29 cellular contexts compared by ENCODE assay signal in genomic region chr10:4434105-4434504, GRCh38.
"Had no signal": no experiment of that assay in that cellular context is flagged by ENCODE, and none has a peak within 500 bp of the region (broad histone marks: within the 10 kb centered on the region; RNA-seq: fewer than 3 reads in every experiment).

No MANE protein-coding gene starts in this region.

- H3K27ac Mint-ChIP-seq: naive thymus-derived CD4-positive, alpha-beta T cell; natural killer cell; nephron progenitor cell; neural progenitor cell; progenitor cell of endocrine pancreas; stimulated activated effector memory CD8-positive, alpha-beta T cell treated with anti-CD3 and anti-CD28 coated beads, Interleukin-12 subunit alpha, Interleukin-12 subunit beta, amount 100 ng/mL, for 72 hours; stimulated activated naive B cell treated with anti-CD40 and anti-IgM and Interleukin-4, amounts not matched to agents 10 μg/mL and 1 μg/mL and 100 μg/mL, for 72 hours; stimulated activated naive CD8-positive, alpha-beta T cell treated with anti-CD3 and anti-CD28 coated beads, Interleukin-15, Interleukin-2, amounts not matched to agents 100 ng/mL and 50 ng/mL, for 24 hours had no signal

- H3K27ac ChIP-seq: neural progenitor cell, neutrophil, ovary, parathyroid adenoma, psoas muscle, skin epidermis, stomach, thoracic aorta, thyroid gland, tibial nerve, upper lobe of left lung, vagina had no signal

- H3K4me1 Mint-ChIP-seq: natural killer cell; stimulated activated effector memory CD8-positive, alpha-beta T cell treated with anti-CD3 and anti-CD28 coated beads, Interleukin-12 subunit alpha, Interleukin-12 subunit beta, amount 100 ng/mL, for 72 hours; stimulated activated naive B cell treated with anti-CD40 and anti-IgM and Interleukin-4, amounts not matched to agents 10 μg/mL and 1 μg/mL and 100 μg/mL, for 72 hours had no signal

- H3K4me3 Mint-ChIP-seq: naive thymus-derived CD4-positive, alpha-beta T cell; natural killer cell; nephron progenitor cell; neural progenitor cell; stimulated activated effector memory CD8-positive, alpha-beta T cell treated with anti-CD3 and anti-CD28 coated beads, Interleukin-12 subunit alpha, Interleukin-12 subunit beta, amount 100 ng/mL, for 72 hours; stimulated activated naive B cell treated with anti-CD40 and anti-IgM and Interleukin-4, amounts not matched to agents 10 μg/mL and 1 μg/mL and 100 μg/mL, for 72 hours; stimulated activated naive CD8-positive, alpha-beta T cell treated with anti-CD3 and anti-CD28 coated beads, Interleukin-15, Interleukin-2, amounts not matched to agents 100 ng/mL and 50 ng/mL, for 24 hours had no signal

- H2AFZ ChIP-seq: neural progenitor cell, parathyroid adenoma had no signal

- H3K9me3 ChIP-seq: neutrophil, ovary, psoas muscle, stomach, thoracic aorta, thyroid gland, tibial nerve, upper lobe of left lung, vagina had no signal

- DNase-seq: naive thymus-derived CD4-positive, alpha-beta T cell; natural killer cell; nephron progenitor cell; nucleus accumbens; ovary; psoas muscle; stimulated activated CD4-positive, alpha-beta T cell treated with anti-CD3 and anti-CD28 coated beads, Interleukin-15, amount 100 ng/mL, for 24 hours; stimulated activated CD4-positive, alpha-beta T cell treated with anti-CD3 and anti-CD28 coated beads, Interleukin-2, amount 100 ng/mL, for 24 hours; stimulated activated CD4-positive, alpha-beta T cell treated with anti-CD3 and anti-CD28 coated beads, Interleukin-2, amount 100 ng/mL, for 48 hours; stimulated activated CD4-positive, alpha-beta T cell treated with anti-CD3 and anti-CD28 coated beads, Interleukin-4, amount 100 ng/mL, for 24 hours; stimulated activated naive B cell treated with anti-CD40 and anti-IgM and Interleukin-4, amounts not matched to agents 10 μg/mL and 1 μg/mL and 100 μg/mL, for 72 hours; stimulated activated naive CD4-positive, alpha-beta T cell treated with Interleukin-2 at 50 U/mL for 16 hours; stomach; thyroid gland; trophoblast cell; upper lobe of left lung had no signal

- ATAC-seq: naive thymus-derived CD4-positive, alpha-beta T cell; natural killer cell; psoas muscle; right cardiac atrium; sciatic nerve; stimulated activated effector memory CD8-positive, alpha-beta T cell treated with anti-CD3 and anti-CD28 coated beads, Interleukin-12 subunit alpha, Interleukin-12 subunit beta, amount 100 ng/mL, for 72 hours; stimulated activated naive B cell treated with anti-CD40 and anti-IgM and Interleukin-4, amounts not matched to agents 10 μg/mL and 1 μg/mL and 100 μg/mL, for 72 hours had no signal

- H3K27me3 Mint-ChIP-seq: stimulated activated naive B cell treated with anti-CD40 and anti-IgM and Interleukin-4, amounts not matched to agents 10 μg/mL and 1 μg/mL and 100 μg/mL, for 72 hours had no signal

- H3K36me3 ChIP-seq: neural progenitor cell, neutrophil, ovary, stomach, thoracic aorta, thyroid gland, tibial nerve, upper lobe of left lung, vagina had no signal

- H3K36me3 Mint-ChIP-seq: naive thymus-derived CD4-positive, alpha-beta T cell; natural killer cell; neural progenitor cell; stimulated activated effector memory CD8-positive, alpha-beta T cell treated with anti-CD3 and anti-CD28 coated beads, Interleukin-12 subunit alpha, Interleukin-12 subunit beta, amount 100 ng/mL, for 72 hours; stimulated activated naive B cell treated with anti-CD40 and anti-IgM and Interleukin-4, amounts not matched to agents 10 μg/mL and 1 μg/mL and 100 μg/mL, for 72 hours had no signal

- H3K4me3 ChIP-seq: neural progenitor cell, ovary, psoas muscle, skin epidermis, smooth muscle cell, stomach, thoracic aorta, thyroid gland, tibial nerve, upper lobe of left lung, vagina had no signal

- H3K4me1 ChIP-seq: parathyroid adenoma, psoas muscle, thyroid gland, tibial nerve, vagina had no signal

- H3K9me3 Mint-ChIP-seq: naive thymus-derived CD4-positive, alpha-beta T cell; natural killer cell; nephron progenitor cell; neural progenitor cell; stimulated activated effector memory CD8-positive, alpha-beta T cell treated with anti-CD3 and anti-CD28 coated beads, Interleukin-12 subunit alpha, Interleukin-12 subunit beta, amount 100 ng/mL, for 72 hours; stimulated activated naive B cell treated with anti-CD40 and anti-IgM and Interleukin-4, amounts not matched to agents 10 μg/mL and 1 μg/mL and 100 μg/mL, for 72 hours; stimulated activated naive CD8-positive, alpha-beta T cell treated with anti-CD3 and anti-CD28 coated beads, Interleukin-15, Interleukin-2, amounts not matched to agents 100 ng/mL and 50 ng/mL, for 24 hours had no signal

- H3K4me2 ChIP-seq: neural progenitor cell, smooth muscle cell had no signal

- H3K9ac ChIP-seq: neural progenitor cell, parathyroid adenoma had no signal

- H3K27me3 ChIP-seq: neural progenitor cell, neutrophil, ovary, stomach, thyroid gland, tibial nerve, upper lobe of left lung, vagina had no signal
